7 cellular contexts compared by ENCODE assay signal in genomic region chr3:172317481-172317880, GRCh38.
A peak's percentile ranks its signal among the peaks of the same experiment; 100 is the strongest.
DNase-seq lines count a peak whose midpoint lies in the region; TF ChIP-seq lines count a peak whose summit lies in the region.

No MANE protein-coding gene starts in this region.

- H3K4me1 Mint-ChIP-seq in MCF 10A (ENCODE audit: insufficient read depth, unreplicated experiment) = peaks cover 25% of the 10 kb centered on the region
- peaks cover 25% of the 10 kb centered on the region for H3K4me1 Mint-ChIP-seq in mesothelial cell of epicardium
- H3K4me1 Mint-ChIP-seq in T-helper 2 cell treated with Interferon-gamma antibody and Interleukin-4, amounts not matched to agents 5 μg/mL and 100 μg/mL, for 36 hours (ENCODE audit: low read depth) = peaks cover 8% of the 10 kb centered on the region

- TF ChIP-seq EP300 in suprapubic skin (IDR thresholded peaks at IDR 0.05) = no peak

- no peak overlapping the region for H3K9ac ChIP-seq in KMS-11

- no peaks in the 10 kb centered on the region for H3K27me3 ChIP-seq in KMS-11 (ENCODE audit: insufficient read depth, low read depth)
- H3K27me3 ChIP-seq in suprapubic skin = no peaks in the 10 kb centered on the region

- H3K4me3 Mint-ChIP-seq in MCF 10A (ENCODE audit: unreplicated experiment) = no peak overlapping the region
- H3K4me3 Mint-ChIP-seq in mesothelial cell of epicardium = no peak overlapping the region
- H3K4me3 Mint-ChIP-seq in T-helper 2 cell treated with Interferon-gamma antibody and Interleukin-4, amounts not matched to agents 5 μg/mL and 100 μg/mL, for 36 hours = no peak overlapping the region

- H3K27me3 Mint-ChIP-seq in MCF 10A (ENCODE audit: insufficient read depth, unreplicated experiment) = no peaks in the 10 kb centered on the region
- H3K27me3 Mint-ChIP-seq in mesothelial cell of epicardium (ENCODE audit: low read depth) = no peaks in the 10 kb centered on the region
- no peaks in the 10 kb centered on the region for H3K27me3 Mint-ChIP-seq in T-helper 2 cell treated with Interferon-gamma antibody and Interleukin-4, amounts not matched to agents 5 μg/mL and 100 μg/mL, for 36 hours (ENCODE audit: low read depth)

- H3K36me3 Mint-ChIP-seq in MCF 10A (ENCODE audit: insufficient read depth, unreplicated experiment) = peaks cover 66% of the 10 kb centered on the region
- peaks cover 38% of the 10 kb centered on the region for H3K36me3 Mint-ChIP-seq in mesothelial cell of epicardium
- H3K36me3 Mint-ChIP-seq in T-helper 2 cell treated with Interferon-gamma antibody and Interleukin-4, amounts not matched to agents 5 μg/mL and 100 μg/mL, for 36 hours (ENCODE audit: low read depth) = no peaks in the 10 kb centered on the region

- no peak overlapping the region for H3K4me2 ChIP-seq in KMS-11

- POLR2A ChIA-PET in MCF 10A (lab: Yijun Ruan, JAX) = interaction anchor here (0.8 to 2.2 kb wide), 3 partner anchors 10 to 179 kb away, joined by 3 to 12 read pairs (median 6); no protein-coding TSS in a partner anchor

- H3K9me3 Mint-ChIP-seq in MCF 10A (ENCODE audit: unreplicated experiment) (no peaks in the 10 kb centered on the region), mesothelial cell of epicardium (no peaks in the 10 kb centered on the region)
- H3K9me3 Mint-ChIP-seq in T-helper 2 cell treated with Interferon-gamma antibody and Interleukin-4, amounts not matched to agents 5 μg/mL and 100 μg/mL, for 36 hours = no peaks in the 10 kb centered on the region

- H3K36me3 ChIP-seq in KMS-11 (ENCODE audit: insufficient read depth) (no peaks in the 10 kb centered on the region; the same call in 1 of the 2 replicates), suprapubic skin (peaks cover 3% of the 10 kb centered on the region)

- H3K27ac ChIP-seq in KMS-11 = peak overlapping the region; percentile 15; the same call in 1 of the 2 replicates
- H3K27ac ChIP-seq in suprapubic skin = peak overlapping the region; percentile 54

- WGBS in suprapubic skin = 93% methylated on average over 8 of the region's 8 CpGs

- H3K4me1 ChIP-seq in KMS-11 (ENCODE audit: low read depth, poor library complexity, severe bottlenecking) (peaks cover 20% of the 10 kb centered on the region), suprapubic skin (peaks cover 49% of the 10 kb centered on the region)

- H2AFZ ChIP-seq in KMS-11 (ENCODE audit: low read depth) = no peak overlapping the region

- no peaks in the 10 kb centered on the region for H3K79me2 ChIP-seq in KMS-11 (ENCODE audit: insufficient read depth, low read depth)

- intact Hi-C loops in MCF 10A (cut with micrococcal nuclease) = no loop called here

- no peaks in the 10 kb centered on the region for H3K9me3 ChIP-seq in suprapubic skin

- CTCF ChIA-PET in MCF 10A (lab: Yijun Ruan, JAX) = interaction anchor here (1.0 to 2.8 kb wide), 3 partner anchors 10 to 144 kb away, joined by 3 to 26 read pairs (median 5); no protein-coding TSS in a partner anchor

- TF ChIP-seq POLR2A in suprapubic skin (IDR thresholded peaks at IDR 0.05) = no peak

- no peak for TF ChIP-seq CTCF in KMS-11 (conservative IDR thresholded peaks at IDR 0.05; ENCODE audit: low read depth, low read length)
- no peak for TF ChIP-seq CTCF in MCF 10A (IDR thresholded peaks at IDR 0.05; ENCODE audit: unreplicated experiment)
- no peak for TF ChIP-seq CTCF in mesothelial cell of epicardium (IDR thresholded peaks at IDR 0.05; ENCODE audit: unreplicated experiment)
- TF ChIP-seq CTCF in suprapubic skin (IDR thresholded peaks at IDR 0.05) = no peak

- DNase-seq in MCF 10A (ENCODE audit: unreplicated experiment) (no peak), mesothelial cell of epicardium (ENCODE audit: low spot score in 2 of 2, unreplicated experiment in 2 of 2) (no peak), suprapubic skin (ENCODE audit: low spot score in 2 of 2) (no peak), NCI-H446 treated with DMSO at 0.1 percent for 48 hours (lab: John Stamatoyannopoulos, UW) (no peak), amniotic stem cell (lab: John Stamatoyannopoulos, UW) (no peak)
- DNase-seq in T-helper 2 cell treated with Interferon-gamma antibody and Interleukin-4, amounts not matched to agents 5 μg/mL and 100 μg/mL, for 36 hours (ENCODE audit: low spot score) = no peak

- H4K20me1 ChIP-seq in KMS-11 (ENCODE audit: insufficient read depth) = no peaks in the 10 kb centered on the region

- H3K27ac Mint-ChIP-seq in MCF 10A (ENCODE audit: low read depth, unreplicated experiment) (peak overlapping the region; percentile 83), mesothelial cell of epicardium (peak overlapping the region; percentile 37)
- no peak overlapping the region for H3K27ac Mint-ChIP-seq in T-helper 2 cell treated with Interferon-gamma antibody and Interleukin-4, amounts not matched to agents 5 μg/mL and 100 μg/mL, for 36 hours

- no TSS peak for BruUV-seq in MCF 10A (replicated peaks; lab: Mats Ljungman, UMichigan)

- no peak overlapping the region for H3K4me3 ChIP-seq in KMS-11 (IDR thresholded peaks at IDR 0.05; ENCODE audit: insufficient read depth, low read depth, low read length)
- no peak overlapping the region for H3K4me3 ChIP-seq in suprapubic skin
